11 cellular contexts compared by ENCODE assay signal in genomic region chr1:214187152-214187900, GRCh38.
DNase-seq lines count a peak whose midpoint lies in the region; ATAC-seq and TF ChIP-seq lines count a peak whose summit lies in the region.
"Had no signal": no experiment of that assay in that cellular context is flagged by ENCODE, and none has a peak within 500 bp of the region (broad histone marks: within the 10 kb centered on the region; RNA-seq: fewer than 3 reads in every experiment).

No MANE protein-coding gene starts in this region.

- H3K9me3 Mint-ChIP-seq in activated naive CD8-positive, alpha-beta T cell treated with anti-CD3 and anti-CD28 coated beads, Interleukin-2, amount 10 ng/mL, durations not matched to agents 7 days and 5 days = no peaks in the 10 kb centered on the region
- H3K9me3 Mint-ChIP-seq in activated naive CD8-positive, alpha-beta T cell treated with anti-CD3 and anti-CD28 coated beads for 36 hours = peaks cover 3% of the 10 kb centered on the region
- H3K9me3 Mint-ChIP-seq: natural killer cell had no signal

- H3K27me3 ChIP-seq in thyroid gland = no peaks in the 10 kb centered on the region

- 8 to 16% methylated on average over 32 to 33 of the region's 49 CpGs for WGBS in thyroid gland, 2 donors

- DNase-seq in activated naive CD8-positive, alpha-beta T cell treated with anti-CD3 and anti-CD28 coated beads, Interleukin-2, amount 10 ng/mL, durations not matched to agents 7 days and 5 days = no peak
- DNase-seq in activated naive CD8-positive, alpha-beta T cell treated with anti-CD3 and anti-CD28 coated beads for 36 hours = no peak
- DNase-seq in cerebellar cortex (ENCODE audit: low spot score) = peak; percentile 16
- peak; percentile 62 for DNase-seq in left lobe of liver (ENCODE audit: low spot score)
- peak; percentile 10 to 23 for DNase-seq in thyroid gland
- DNase-seq in DMS153 (lab: John Stamatoyannopoulos, UW) = no peak
- DNase-seq in NCI-H1105 (lab: John Stamatoyannopoulos, UW) = no peak
- DNase-seq in activated CD8-positive, alpha-beta memory T cell treated with anti-CD3 and anti-CD28 coated beads for 24 hours = no peak
- DNase-seq: effector CD8-positive, alpha-beta T cell; natural killer cell had no signal

- no peak overlapping the region for H3K27ac ChIP-seq in thyroid gland
- H3K27ac ChIP-seq: C4-2B had no signal

- peaks cover 4 to 6% of the 10 kb centered on the region in 2 donors for H3K4me1 ChIP-seq in thyroid gland

- no peak for TF ChIP-seq CTCF in thyroid gland (IDR thresholded peaks at IDR 0.05)

- intact Hi-C loops in thyroid gland (cut with DNase I) = no loop called here

- ATAC-seq in activated naive CD8-positive, alpha-beta T cell treated with anti-CD3 and anti-CD28 coated beads, Interleukin-2, amount 10 ng/mL, durations not matched to agents 7 days and 5 days (ENCODE audit: low read depth) = no peak
- peak; percentile 89 for ATAC-seq in left lobe of liver
- ATAC-seq: natural killer cell had no signal

- H3K4me3 Mint-ChIP-seq in activated naive CD8-positive, alpha-beta T cell treated with anti-CD3 and anti-CD28 coated beads, Interleukin-2, amount 10 ng/mL, durations not matched to agents 7 days and 5 days = peak overlapping the region; percentile 14
- no peak overlapping the region for H3K4me3 Mint-ChIP-seq in activated naive CD8-positive, alpha-beta T cell treated with anti-CD3 and anti-CD28 coated beads for 36 hours
- H3K4me3 Mint-ChIP-seq: natural killer cell had no signal

- no peaks in the 10 kb centered on the region for H3K36me3 Mint-ChIP-seq in activated naive CD8-positive, alpha-beta T cell treated with anti-CD3 and anti-CD28 coated beads, Interleukin-2, amount 10 ng/mL, durations not matched to agents 7 days and 5 days
- H3K36me3 Mint-ChIP-seq in activated naive CD8-positive, alpha-beta T cell treated with anti-CD3 and anti-CD28 coated beads for 36 hours = no peaks in the 10 kb centered on the region
- H3K36me3 Mint-ChIP-seq: natural killer cell had no signal

- H3K9me3 ChIP-seq in thyroid gland = no peaks in the 10 kb centered on the region

- peaks cover 3% of the 10 kb centered on the region for H3K4me1 Mint-ChIP-seq in activated naive CD8-positive, alpha-beta T cell treated with anti-CD3 and anti-CD28 coated beads, Interleukin-2, amount 10 ng/mL, durations not matched to agents 7 days and 5 days
- peaks cover 9% of the 10 kb centered on the region for H3K4me1 Mint-ChIP-seq in activated naive CD8-positive, alpha-beta T cell treated with anti-CD3 and anti-CD28 coated beads for 36 hours
- H3K4me1 Mint-ChIP-seq: natural killer cell had no signal

- H3K27ac Mint-ChIP-seq in activated naive CD8-positive, alpha-beta T cell treated with anti-CD3 and anti-CD28 coated beads, Interleukin-2, amount 10 ng/mL, durations not matched to agents 7 days and 5 days = no peak overlapping the region
- H3K27ac Mint-ChIP-seq in activated naive CD8-positive, alpha-beta T cell treated with anti-CD3 and anti-CD28 coated beads for 36 hours = no peak overlapping the region
- H3K27ac Mint-ChIP-seq: natural killer cell had no signal

- H3K36me3 ChIP-seq in thyroid gland = no peaks in the 10 kb centered on the region

- peak overlapping the region in 2 of 3 donors; percentile 2 to 8 for H3K4me3 ChIP-seq in thyroid gland (replicated peaks in 1 of 3)

- POLR2A ChIA-PET in activated naive CD8-positive, alpha-beta T cell treated with anti-CD3 and anti-CD28 coated beads, Interleukin-2, amount 10 ng/mL, durations not matched to agents 7 days and 5 days (lab: Charles Lee) = no interaction called here

- TF ChIP-seq POLR2A in thyroid gland (IDR thresholded peaks at IDR 0.05) = no peak

- H3K27me3 Mint-ChIP-seq in activated naive CD8-positive, alpha-beta T cell treated with anti-CD3 and anti-CD28 coated beads, Interleukin-2, amount 10 ng/mL, durations not matched to agents 7 days and 5 days = peaks cover 56% of the 10 kb centered on the region
- peaks cover 78% of the 10 kb centered on the region for H3K27me3 Mint-ChIP-seq in activated naive CD8-positive, alpha-beta T cell treated with anti-CD3 and anti-CD28 coated beads for 36 hours

Comparison
In these comparisons a context has a peak if more than half of its experiments do, and no peak if none do; other contexts are left out.
1. DNase-seq: peak in cerebellar cortex (single experiment), left lobe of liver (single experiment) and thyroid gland (2 of 2); none in activated naive CD8-positive, alpha-beta T cell treated with anti-CD3 and anti-CD28 coated beads, Interleukin-2, amount 10 ng/mL, durations not matched to agents 7 days and 5 days (single experiment), activated naive CD8-positive, alpha-beta T cell treated with anti-CD3 and anti-CD28 coated beads for 36 hours (single experiment), DMS153 (single experiment), NCI-H1105 (single experiment) and activated CD8-positive, alpha-beta memory T cell treated with anti-CD3 and anti-CD28 coated beads for 24 hours (single experiment).